Comparison of ENCODE assay signal across 30 cellular contexts in the genomic region with DNA sequence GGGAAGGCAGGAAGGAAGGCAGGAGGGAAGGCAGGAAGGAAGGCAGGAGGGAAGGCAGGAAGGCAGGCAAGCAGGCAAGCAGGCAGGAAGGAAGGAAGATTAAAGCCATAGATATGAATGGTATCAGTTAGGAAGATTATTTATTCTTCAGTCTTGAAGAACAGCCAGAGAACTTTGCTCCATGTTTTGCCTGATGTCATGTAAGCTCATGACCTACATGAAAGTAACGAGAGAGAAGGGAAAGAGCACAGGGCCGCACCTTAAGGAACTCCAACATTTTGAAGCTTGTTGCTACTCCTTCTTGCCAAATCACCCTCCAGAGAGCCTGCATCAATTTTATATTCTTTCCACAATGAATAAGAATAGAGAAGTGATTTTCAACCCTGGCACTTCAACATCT.
"Had no signal": no experiment of that assay in that cellular context is flagged by ENCODE, and none has a peak within 500 bp of the region (broad histone marks: within the 10 kb centered on the region; RNA-seq: fewer than 3 reads in every experiment).

No MANE protein-coding gene starts in this region.

- H3K36me3 ChIP-seq: brain microvascular endothelial cell, esophagus squamous epithelium, gastroesophageal sphincter had no signal

- H3K36me3 Mint-ChIP-seq: activated naive CD8-positive, alpha-beta T cell had no signal

- ATAC-seq: activated CD8-positive, alpha-beta T cell treated with anti-CD3 and anti-CD28 coated beads for 36 hours; activated T-cell treated with anti-CD3 and anti-CD28 coated beads, Interleukin-2, amount 50 U/mL, for 4 hours; activated T-helper 17 cell treated with anti-CD3 and anti-CD28 coated beads, Interleukin-2, amount 50 U/mL, for 72 hours; effector memory CD8-positive, alpha-beta T cell; gastroesophageal sphincter; T-helper 17 cell had no signal

- H3K9me3 ChIP-seq: esophagus squamous epithelium, gastroesophageal sphincter had no signal

- H3K27ac Mint-ChIP-seq: activated CD4-positive, alpha-beta T cell treated with anti-CD3 and anti-CD28 coated beads, Interleukin-2, amount 10 ng/mL, durations not matched to agents 7 days and 5 days; activated CD8-positive, alpha-beta T cell treated with anti-CD3 and anti-CD28 coated beads for 36 hours; activated naive CD8-positive, alpha-beta T cell; effector memory CD8-positive, alpha-beta T cell; T-helper 2 cell treated with Interferon-gamma antibody and Interleukin-4, amounts not matched to agents 5 μg/mL and 100 μg/mL, for 36 hours had no signal

- H3K9me3 Mint-ChIP-seq: activated CD4-positive, alpha-beta T cell treated with anti-CD3 and anti-CD28 coated beads, Interleukin-2, amount 10 ng/mL, durations not matched to agents 7 days and 5 days; activated CD8-positive, alpha-beta T cell treated with anti-CD3 and anti-CD28 coated beads for 36 hours; activated T-cell treated with anti-CD3 and anti-CD28 coated beads, Interleukin-2, amount 50 U/mL, for 4 hours; activated T-helper 17 cell treated with anti-CD3 and anti-CD28 coated beads, Interleukin-2, amount 50 U/mL, for 72 hours; central memory CD8-positive, alpha-beta T cell; effector memory CD8-positive, alpha-beta T cell; T-helper 2 cell treated with Interferon-gamma antibody and Interleukin-4, amounts not matched to agents 5 μg/mL and 100 μg/mL, for 36 hours had no signal

- H3K4me3 ChIP-seq: coronary artery, esophagus squamous epithelium, gastroesophageal sphincter had no signal

- H3K4me3 Mint-ChIP-seq: activated CD4-positive, alpha-beta T cell treated with anti-CD3 and anti-CD28 coated beads, Interleukin-2, amount 10 ng/mL, durations not matched to agents 7 days and 5 days; activated CD8-positive, alpha-beta T cell treated with anti-CD3 and anti-CD28 coated beads for 36 hours; activated naive CD8-positive, alpha-beta T cell; activated T-cell treated with anti-CD3 and anti-CD28 coated beads, Interleukin-2, amount 50 U/mL, for 4 hours; activated T-helper 17 cell treated with anti-CD3 and anti-CD28 coated beads, Interleukin-2, amount 50 U/mL, for 72 hours; central memory CD8-positive, alpha-beta T cell; effector memory CD8-positive, alpha-beta T cell; T-helper 17 cell; T-helper 2 cell treated with Interferon-gamma antibody and Interleukin-4, amounts not matched to agents 5 μg/mL and 100 μg/mL, for 36 hours had no signal

- DNase-seq: activated CD4-positive, alpha-beta T cell treated with anti-CD3 and anti-CD28 coated beads for 4 hours; activated CD4-positive, alpha-beta T cell treated with anti-CD3 and anti-CD28 coated beads, Interleukin-2, amount 10 ng/mL, durations not matched to agents 7 days and 5 days; activated CD4-positive, alpha-beta T cell treated with anti-CD3 and anti-CD28 coated beads, Interleukin-2, amount 50 U/mL, for 48 hours; activated CD4-positive, CD25-positive, alpha-beta regulatory T cell; activated CD4-positive, CD25-positive, alpha-beta regulatory T cell treated with anti-CD3 and anti-CD28 coated beads, Interleukin-2, amount 50 U/mL, for 72 hours; activated CD8-positive, alpha-beta memory T cell treated with anti-CD3 and anti-CD28 coated beads for 24 hours; activated CD8-positive, alpha-beta T cell treated with anti-CD3 and anti-CD28 coated beads for 36 hours; activated effector memory CD4-positive, alpha-beta T cell treated with Interleukin-2 at 50 U/mL for 16 hours; activated gamma-delta T cell treated with Interleukin-2 at 50 U/mL for 16 hours; activated naive CD4-positive, alpha-beta T cell treated with anti-CD3 and anti-CD28 coated beads, Interleukin-2, amount 50 U/mL, for 16 hours; activated naive CD4-positive, alpha-beta T cell treated with Interleukin-2 at 50 U/mL for 16 hours; activated T-cell treated with anti-CD3 and anti-CD28 coated beads, Interleukin-2, amount 50 U/mL, for 4 hours; amniotic stem cell; anterior cingulate cortex; brain microvascular endothelial cell; dermis blood vessel endothelial cell; effector CD4-positive, alpha-beta T cell; effector memory CD8-positive, alpha-beta T cell; esophagus squamous epithelium; foreskin melanocyte; head of caudate nucleus; T-helper 1 cell; T-helper 17 cell; T1000 had no signal

- H3K27me3 Mint-ChIP-seq: central memory CD8-positive, alpha-beta T cell; effector memory CD8-positive, alpha-beta T cell had no signal

- H3K4me1 Mint-ChIP-seq: activated CD4-positive, alpha-beta T cell treated with anti-CD3 and anti-CD28 coated beads, Interleukin-2, amount 10 ng/mL, durations not matched to agents 7 days and 5 days; activated T-helper 17 cell treated with anti-CD3 and anti-CD28 coated beads, Interleukin-2, amount 50 U/mL, for 72 hours; central memory CD8-positive, alpha-beta T cell had no signal
